1 cellular context compared by ENCODE assay signal in the genomic region with DNA sequence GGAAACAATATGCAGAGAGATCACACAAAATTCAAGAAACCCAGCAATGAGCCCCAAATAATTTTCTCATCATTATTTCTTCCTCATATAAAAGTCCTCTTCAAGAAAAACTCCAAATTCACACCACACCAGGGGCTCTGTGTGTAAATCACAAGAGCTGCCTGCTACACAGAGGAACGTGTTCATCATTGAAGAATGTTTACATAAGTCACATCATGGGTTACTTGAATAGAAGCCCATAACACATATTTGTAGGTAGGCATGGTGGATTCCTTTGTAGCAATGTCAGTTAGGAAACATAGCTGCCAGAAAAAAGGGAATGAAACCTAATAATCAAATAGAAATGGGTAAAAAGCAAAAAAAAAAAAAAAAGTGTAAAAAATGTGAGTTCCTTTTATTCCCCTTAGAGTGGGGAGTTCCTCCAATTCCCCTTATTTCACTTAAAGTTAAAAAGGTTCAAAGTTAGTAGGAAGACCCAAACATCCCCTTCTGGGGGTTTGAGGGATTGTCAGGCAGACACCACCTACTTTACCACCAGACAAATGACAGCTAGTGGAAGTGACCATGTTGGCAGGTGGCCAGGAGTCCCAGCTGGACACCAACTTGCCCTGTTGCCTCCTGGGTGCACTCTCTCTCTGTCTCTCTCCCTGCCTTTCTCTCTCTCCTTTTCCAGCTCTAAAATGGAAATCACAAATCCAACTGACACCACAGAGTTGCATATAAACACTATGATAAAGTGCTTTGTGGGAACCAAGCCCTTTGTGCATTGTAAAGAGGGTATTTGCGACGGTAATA.
TF ChIP-seq lines count a peak whose summit lies in the region.

No MANE protein-coding gene starts in this region.

TF ChIP-seq in GM23338, 12 proteins besides CTCF, POLR2A, EP300 and RAD21 (continued from another document):
- TF ChIP-seq, protein P1, sequence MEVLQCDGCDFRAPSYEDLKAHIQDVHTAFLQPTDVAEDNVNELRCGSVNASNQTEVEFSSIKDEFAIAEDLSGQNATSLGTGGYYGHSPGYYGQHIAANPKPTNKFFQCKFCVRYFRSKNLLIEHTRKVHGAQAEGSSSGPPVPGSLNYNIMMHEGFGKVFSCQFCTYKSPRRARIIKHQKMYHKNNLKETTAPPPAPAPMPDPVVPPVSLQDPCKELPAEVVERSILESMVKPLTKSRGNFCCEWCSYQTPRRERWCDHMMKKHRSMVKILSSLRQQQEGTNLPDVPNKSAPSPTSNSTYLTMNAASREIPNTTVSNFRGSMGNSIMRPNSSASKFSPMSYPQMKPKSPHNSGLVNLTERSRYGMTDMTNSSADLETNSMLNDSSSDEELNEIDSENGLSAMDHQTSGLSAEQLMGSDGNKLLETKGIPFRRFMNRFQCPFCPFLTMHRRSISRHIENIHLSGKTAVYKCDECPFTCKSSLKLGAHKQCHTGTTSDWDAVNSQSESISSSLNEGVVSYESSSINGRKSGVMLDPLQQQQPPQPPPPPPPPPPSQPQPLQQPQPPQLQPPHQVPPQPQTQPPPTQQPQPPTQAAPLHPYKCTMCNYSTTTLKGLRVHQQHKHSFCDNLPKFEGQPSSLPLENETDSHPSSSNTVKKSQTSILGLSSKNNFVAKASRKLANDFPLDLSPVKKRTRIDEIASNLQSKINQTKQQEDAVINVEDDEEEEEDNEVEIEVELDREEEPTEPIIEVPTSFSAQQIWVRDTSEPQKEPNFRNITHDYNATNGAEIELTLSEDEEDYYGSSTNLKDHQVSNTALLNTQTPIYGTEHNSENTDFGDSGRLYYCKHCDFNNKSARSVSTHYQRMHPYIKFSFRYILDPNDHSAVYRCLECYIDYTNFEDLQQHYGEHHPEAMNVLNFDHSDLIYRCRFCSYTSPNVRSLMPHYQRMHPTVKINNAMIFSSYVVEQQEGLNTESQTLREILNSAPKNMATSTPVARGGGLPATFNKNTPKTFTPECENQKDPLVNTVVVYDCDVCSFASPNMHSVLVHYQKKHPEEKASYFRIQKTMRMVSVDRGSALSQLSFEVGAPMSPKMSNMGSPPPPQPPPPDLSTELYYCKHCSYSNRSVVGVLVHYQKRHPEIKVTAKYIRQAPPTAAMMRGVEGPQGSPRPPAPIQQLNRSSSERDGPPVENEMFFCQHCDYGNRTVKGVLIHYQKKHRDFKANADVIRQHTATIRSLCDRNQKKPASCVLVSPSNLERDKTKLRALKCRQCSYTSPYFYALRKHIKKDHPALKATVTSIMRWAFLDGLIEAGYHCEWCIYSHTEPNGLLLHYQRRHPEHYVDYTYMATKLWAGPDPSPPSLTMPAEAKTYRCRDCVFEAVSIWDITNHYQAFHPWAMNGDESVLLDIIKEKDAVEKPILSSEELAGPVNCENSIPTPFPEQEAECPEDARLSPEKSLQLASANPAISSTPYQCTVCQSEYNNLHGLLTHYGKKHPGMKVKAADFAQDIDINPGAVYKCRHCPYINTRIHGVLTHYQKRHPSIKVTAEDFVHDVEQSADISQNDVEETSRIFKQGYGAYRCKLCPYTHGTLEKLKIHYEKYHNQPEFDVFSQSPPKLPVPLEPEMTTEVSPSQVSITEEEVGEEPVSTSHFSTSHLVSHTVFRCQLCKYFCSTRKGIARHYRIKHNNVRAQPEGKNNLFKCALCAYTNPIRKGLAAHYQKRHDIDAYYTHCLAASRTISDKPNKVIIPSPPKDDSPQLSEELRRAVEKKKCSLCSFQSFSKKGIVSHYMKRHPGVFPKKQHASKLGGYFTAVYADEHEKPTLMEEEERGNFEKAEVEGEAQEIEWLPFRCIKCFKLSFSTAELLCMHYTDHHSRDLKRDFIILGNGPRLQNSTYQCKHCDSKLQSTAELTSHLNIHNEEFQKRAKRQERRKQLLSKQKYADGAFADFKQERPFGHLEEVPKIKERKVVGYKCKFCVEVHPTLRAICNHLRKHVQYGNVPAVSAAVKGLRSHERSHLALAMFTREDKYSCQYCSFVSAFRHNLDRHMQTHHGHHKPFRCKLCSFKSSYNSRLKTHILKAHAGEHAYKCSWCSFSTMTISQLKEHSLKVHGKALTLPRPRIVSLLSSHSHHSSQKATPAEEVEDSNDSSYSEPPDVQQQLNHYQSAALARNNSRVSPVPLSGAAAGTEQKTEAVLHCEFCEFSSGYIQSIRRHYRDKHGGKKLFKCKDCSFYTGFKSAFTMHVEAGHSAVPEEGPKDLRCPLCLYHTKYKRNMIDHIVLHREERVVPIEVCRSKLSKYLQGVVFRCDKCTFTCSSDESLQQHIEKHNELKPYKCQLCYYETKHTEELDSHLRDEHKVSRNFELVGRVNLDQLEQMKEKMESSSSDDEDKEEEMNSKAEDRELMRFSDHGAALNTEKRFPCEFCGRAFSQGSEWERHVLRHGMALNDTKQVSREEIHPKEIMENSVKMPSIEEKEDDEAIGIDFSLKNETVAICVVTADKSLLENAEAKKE (CRISPR knock-in tag; IDR thresholded peaks at IDR 0.05): no peak
TF ChIP-seq in GM23338: peak in this region for 0.
